ENCODE assay signal across 16 cellular contexts in the genomic region with DNA sequence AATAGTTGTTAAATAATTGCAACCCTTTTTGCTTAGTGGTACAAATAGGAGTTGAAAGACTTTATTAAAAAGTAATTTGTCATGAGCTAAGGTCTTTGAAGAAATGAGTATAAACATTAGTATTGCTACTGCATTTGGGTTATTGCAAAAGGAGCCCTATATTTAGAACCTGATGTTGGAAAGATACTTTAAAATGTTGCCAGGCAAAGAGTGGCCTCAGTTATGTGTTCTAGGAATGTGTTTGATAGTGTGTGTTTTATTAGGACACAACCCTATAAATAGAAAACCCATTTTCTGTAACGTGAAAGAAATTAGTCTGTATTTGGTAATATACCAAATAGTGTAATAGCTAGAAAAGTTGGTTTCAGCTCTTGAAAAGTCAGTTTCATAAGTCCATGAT.
"Had no signal": no experiment of that assay in that cellular context is flagged by ENCODE, and none has a peak within 500 bp of the region (broad histone marks: within the 10 kb centered on the region; RNA-seq: fewer than 3 reads in every experiment).

No MANE protein-coding gene starts in this region.

- H3K4me1 ChIP-seq: esophagus squamous epithelium, suprapubic skin had no signal

- H3K9me3 ChIP-seq: esophagus squamous epithelium, gastroesophageal sphincter, spleen, suprapubic skin had no signal

- H3K27me3 ChIP-seq: esophagus squamous epithelium, gastroesophageal sphincter, spleen, suprapubic skin had no signal

- H3K27ac ChIP-seq: esophagus squamous epithelium, gastroesophageal sphincter, spleen, suprapubic skin had no signal

- DNase-seq: activated CD4-positive, alpha-beta T cell treated with anti-CD3 and anti-CD28 coated beads for 1 hour; activated CD4-positive, alpha-beta T cell treated with anti-CD3 and anti-CD28 coated beads, Interleukin-2, amount 50 U/mL, for 4 hours; activated naive CD4-positive, alpha-beta T cell treated with anti-CD3 and anti-CD28 coated beads, Interleukin-2, amount 50 U/mL, for 16 hours; central memory CD4-positive, alpha-beta T cell; effector CD8-positive, alpha-beta T cell; esophagus squamous epithelium; kidney; mesendoderm; nucleus accumbens; posterior cingulate gyrus; spleen; T-cell; T-helper 9 cell had no signal

- ATAC-seq: activated T-helper 17 cell treated with anti-CD3 and anti-CD28 coated beads, Interleukin-2, amount 50 U/mL, for 72 hours; gastroesophageal sphincter; T-cell had no signal

- H3K4me3 ChIP-seq: esophagus squamous epithelium, gastroesophageal sphincter, spleen, suprapubic skin had no signal
